ENCODE assay signal across 12 cellular contexts in genomic region chr4:150986085-150986484, GRCh38. TPM values are rescaled to one million over a fixed set of nuclear protein-coding genes. Genes with fewer than 3 reads are reported as not detected.
DNase-seq lines count a peak whose midpoint lies in the region; ATAC-seq and TF ChIP-seq lines count a peak whose summit lies in the region.
"Had no signal": no experiment of that assay in that cellular context is flagged by ENCODE, and none has a peak within 500 bp of the region (broad histone marks: within the 10 kb centered on the region; RNA-seq: fewer than 3 reads in every experiment).

No MANE protein-coding gene starts in this region.

- ATAC-seq in GM21619 (IDR thresholded peaks at IDR 0.05; ENCODE audit: unreplicated experiment) (peak; percentile 48), WTC11 (no peak)
- ATAC-seq: naive thymus-derived CD4-positive, alpha-beta T cell had no signal

- CTCF ChIA-PET in WTC11 (lab: Charles Lee), result no interaction called here

- DNase-seq in activated CD4-positive, alpha-beta T cell treated with anti-CD3 and anti-CD28 coated beads, Interleukin-2, amount 10 ng/mL, durations not matched to agents 24 days and 14 days, result peak; percentile 54
- DNase-seq in activated CD4-positive, alpha-beta T cell treated with anti-CD3 and anti-CD28 coated beads for 1 hour, result no peak
- DNase-seq in WTC11 (ENCODE audit: low spot score) (no peak), C1 segment of cervical spinal cord (lab: John Stamatoyannopoulos, UW) (no peak)
- peak; percentile 9 for DNase-seq in stimulated activated CD8-positive, alpha-beta memory T cell treated with anti-CD3 and anti-CD28 coated beads, Interleukin-4, amount 100 ng/mL, for 24 hours (ENCODE audit: low read depth)
- DNase-seq in central memory CD4-positive, alpha-beta T cell, result no peak
- DNase-seq in effector CD8-positive, alpha-beta T cell (lab: John Stamatoyannopoulos, UW), result no peak
- DNase-seq: adrenal gland; foreskin melanocyte; HCEC 1CT; naive thymus-derived CD4-positive, alpha-beta T cell had no signal

- TF ChIP-seq CTCF in WTC11 (IDR thresholded peaks at IDR 0.05), result no peak

- POLR2A ChIA-PET in WTC11 (lab: Charles Lee), result no interaction called here

- peaks cover 17% of the 10 kb centered on the region for H3K36me3 Mint-ChIP-seq in activated CD4-positive, alpha-beta T cell treated with anti-CD3 and anti-CD28 coated beads, Interleukin-2, amount 10 ng/mL, durations not matched to agents 24 days and 14 days (ENCODE audit: low read depth)
- peaks cover 2% of the 10 kb centered on the region; the same call in 1 of the 2 replicates for H3K36me3 Mint-ChIP-seq in WTC11

- intact Hi-C loops in activated CD4-positive, alpha-beta T cell treated with anti-CD3 and anti-CD28 coated beads, Interleukin-2, amount 10 ng/mL, durations not matched to agents 24 days and 14 days (cut with micrococcal nuclease), result loop anchor here (1.0 to 2.0 kb wide), 2 partner anchors 15 to 26 kb away; no protein-coding TSS in a partner anchor

- peak overlapping the region; percentile 68 for H3K27ac Mint-ChIP-seq in activated CD4-positive, alpha-beta T cell treated with anti-CD3 and anti-CD28 coated beads, Interleukin-2, amount 10 ng/mL, durations not matched to agents 24 days and 14 days
- peak overlapping the region; percentile 79; the same call in 1 of the 2 replicates for H3K27ac Mint-ChIP-seq in WTC11

- no peaks in the 10 kb centered on the region for H3K9me3 Mint-ChIP-seq in activated CD4-positive, alpha-beta T cell treated with anti-CD3 and anti-CD28 coated beads, Interleukin-2, amount 10 ng/mL, durations not matched to agents 24 days and 14 days
- no peaks in the 10 kb centered on the region for H3K9me3 Mint-ChIP-seq in WTC11

- peaks cover 20% of the 10 kb centered on the region for H3K4me1 Mint-ChIP-seq in activated CD4-positive, alpha-beta T cell treated with anti-CD3 and anti-CD28 coated beads, Interleukin-2, amount 10 ng/mL, durations not matched to agents 24 days and 14 days
- H3K4me1 Mint-ChIP-seq in WTC11, result peaks cover 13% of the 10 kb centered on the region

- H3K27me3 Mint-ChIP-seq in activated CD4-positive, alpha-beta T cell treated with anti-CD3 and anti-CD28 coated beads, Interleukin-2, amount 10 ng/mL, durations not matched to agents 24 days and 14 days, result no peaks in the 10 kb centered on the region
- no peaks in the 10 kb centered on the region for H3K27me3 Mint-ChIP-seq in WTC11 (ENCODE audit: low read depth)
- H3K27me3 Mint-ChIP-seq: naive thymus-derived CD4-positive, alpha-beta T cell had no signal

- no peak overlapping the region for H3K4me3 Mint-ChIP-seq in activated CD4-positive, alpha-beta T cell treated with anti-CD3 and anti-CD28 coated beads, Interleukin-2, amount 10 ng/mL, durations not matched to agents 24 days and 14 days
- H3K4me3 Mint-ChIP-seq in WTC11, result no peak overlapping the region
- H3K4me3 Mint-ChIP-seq: naive thymus-derived CD4-positive, alpha-beta T cell had no signal

TF ChIP-seq in WTC11, 78 proteins besides CTCF, POLR2A, EP300 and RAD21 (continues in another document):
- TF ChIP-seq IRF1 (CRISPR knock-in tag; IDR thresholded peaks at IDR 0.05) (no peak), ZSCAN18 (CRISPR knock-in tag; IDR thresholded peaks at IDR 0.05) (no peak), FOXJ3 (CRISPR knock-in tag; IDR thresholded peaks at IDR 0.05; ENCODE audit: borderline replicate concordance) (no peak), ATF2 (CRISPR knock-in tag; IDR thresholded peaks at IDR 0.05; ENCODE audit: borderline replicate concordance, low read depth) (no peak), ZNF317 (CRISPR knock-in tag; IDR thresholded peaks at IDR 0.05; ENCODE audit: borderline replicate concordance, low read depth) (no peak), ZNF281 (CRISPR knock-in tag; IDR thresholded peaks at IDR 0.05) (no peak), ETV6 (CRISPR knock-in tag; IDR thresholded peaks at IDR 0.05) (no peak), MYBL2 (CRISPR knock-in tag; IDR thresholded peaks at IDR 0.05) (no peak), ERG (CRISPR knock-in tag; IDR thresholded peaks at IDR 0.05) (no peak), OVOL2 (CRISPR knock-in tag; IDR thresholded peaks at IDR 0.05; ENCODE audit: borderline replicate concordance) (no peak), ZNF232 (CRISPR knock-in tag; IDR thresholded peaks at IDR 0.05) (no peak), TEAD1 (CRISPR knock-in tag; IDR thresholded peaks at IDR 0.05) (no peak), EMX1 (CRISPR knock-in tag; IDR thresholded peaks at IDR 0.05) (no peak)

RNA-seq across cellular contexts. Expression of gene LRBA, which starts 29.0 kb away (rescaled TPM):
- 52.6 and 54.0 TPM in 2 replicates for total RNA-seq in activated CD4-positive, alpha-beta T cell treated with anti-CD3 and anti-CD28 coated beads, Interleukin-2, amount 10 ng/mL, durations not matched to agents 24 days and 14 days
- total RNA-seq in WTC11 (2021), result 69.1 to 74.9 TPM (median 69.6 TPM) in 3 replicates

Comparison
In these comparisons a context has a peak if more than half of its experiments do, and no peak if none do; other contexts are left out.
1. DNase-seq: peak in activated CD4-positive, alpha-beta T cell treated with anti-CD3 and anti-CD28 coated beads, Interleukin-2, amount 10 ng/mL, durations not matched to agents 24 days and 14 days (single experiment) and stimulated activated CD8-positive, alpha-beta memory T cell treated with anti-CD3 and anti-CD28 coated beads, Interleukin-4, amount 100 ng/mL, for 24 hours (single experiment); none in activated CD4-positive, alpha-beta T cell treated with anti-CD3 and anti-CD28 coated beads for 1 hour (single experiment), WTC11 (single experiment), C1 segment of cervical spinal cord (0 of 14), central memory CD4-positive, alpha-beta T cell (single experiment) and effector CD8-positive, alpha-beta T cell (single experiment).